ENCODE assay signal across 1 cellular context in the genomic region with DNA sequence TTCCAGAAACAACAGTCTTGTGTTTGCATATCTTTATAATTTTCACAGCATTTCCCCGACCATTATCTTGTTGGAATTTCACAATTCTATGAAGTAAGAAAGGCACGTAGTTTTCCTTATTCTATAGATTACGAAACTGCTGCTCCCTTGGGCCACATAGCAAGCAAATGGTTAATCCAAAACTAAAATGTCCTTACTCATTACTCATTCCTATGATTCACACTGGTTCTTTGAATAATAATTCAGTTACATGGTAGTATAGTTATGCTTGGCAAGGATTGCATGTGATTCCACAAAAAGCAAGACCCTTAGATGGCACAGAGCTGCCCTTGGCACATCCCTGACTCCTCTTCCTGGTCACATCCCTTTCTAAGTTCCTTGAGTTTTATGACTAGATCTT.
TF ChIP-seq lines count a peak whose summit lies in the region.

No MANE protein-coding gene starts in this region.

TF ChIP-seq in SK-N-SH, 30 proteins besides CTCF, POLR2A, EP300 and RAD21 (continued from another document):
- TF ChIP-seq, protein P1, sequence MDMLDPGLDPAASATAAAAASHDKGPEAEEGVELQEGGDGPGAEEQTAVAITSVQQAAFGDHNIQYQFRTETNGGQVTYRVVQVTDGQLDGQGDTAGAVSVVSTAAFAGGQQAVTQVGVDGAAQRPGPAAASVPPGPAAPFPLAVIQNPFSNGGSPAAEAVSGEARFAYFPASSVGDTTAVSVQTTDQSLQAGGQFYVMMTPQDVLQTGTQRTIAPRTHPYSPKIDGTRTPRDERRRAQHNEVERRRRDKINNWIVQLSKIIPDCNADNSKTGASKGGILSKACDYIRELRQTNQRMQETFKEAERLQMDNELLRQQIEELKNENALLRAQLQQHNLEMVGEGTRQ (IDR thresholded peaks at IDR 0.05; ENCODE audit: borderline replicate concordance, low read depth, low read length): no peak
- TF ChIP-seq CHD2 (IDR thresholded peaks at IDR 0.05; ENCODE audit: low read length, partially characterized antibody) (no peak), MEF2A (IDR thresholded peaks at IDR 0.05; ENCODE audit: borderline replicate concordance, low read depth) (no peak), NRF1 (IDR thresholded peaks at IDR 0.05; ENCODE audit: low read depth, low read length) (no peak), RXRA (IDR thresholded peaks at IDR 0.05; ENCODE audit: borderline replicate concordance, low read depth) (0 out of 2 replicates have a peak, but pooled peaks have one; percentile 22), JUND (IDR thresholded peaks at IDR 0.05) (peak; percentile 57), FOSL2 (IDR thresholded peaks at IDR 0.05; ENCODE audit: borderline replicate concordance, low read depth) (peak; percentile 77), MXI1 (IDR thresholded peaks at IDR 0.05; ENCODE audit: low read depth, low read length) (no peak), GABPA (IDR thresholded peaks at IDR 0.05; ENCODE audit: low read depth) (no peak), ELF1 (IDR thresholded peaks at IDR 0.05) (peak; percentile 11; the same call in 1 of the 2 replicates), NFIC (IDR thresholded peaks at IDR 0.05; ENCODE audit: borderline replicate concordance) (peak; percentile 50; the same call in 1 of the 2 replicates), GATA2 (CRISPR knock-in tag; IDR thresholded peaks at IDR 0.05) (no peak), FOXM1 (IDR thresholded peaks at IDR 0.05; ENCODE audit: low read depth) (no peak), SMC3 (IDR thresholded peaks at IDR 0.05; ENCODE audit: low read depth, low read length) (no peak)
- TF ChIP-seq, protein P2, sequence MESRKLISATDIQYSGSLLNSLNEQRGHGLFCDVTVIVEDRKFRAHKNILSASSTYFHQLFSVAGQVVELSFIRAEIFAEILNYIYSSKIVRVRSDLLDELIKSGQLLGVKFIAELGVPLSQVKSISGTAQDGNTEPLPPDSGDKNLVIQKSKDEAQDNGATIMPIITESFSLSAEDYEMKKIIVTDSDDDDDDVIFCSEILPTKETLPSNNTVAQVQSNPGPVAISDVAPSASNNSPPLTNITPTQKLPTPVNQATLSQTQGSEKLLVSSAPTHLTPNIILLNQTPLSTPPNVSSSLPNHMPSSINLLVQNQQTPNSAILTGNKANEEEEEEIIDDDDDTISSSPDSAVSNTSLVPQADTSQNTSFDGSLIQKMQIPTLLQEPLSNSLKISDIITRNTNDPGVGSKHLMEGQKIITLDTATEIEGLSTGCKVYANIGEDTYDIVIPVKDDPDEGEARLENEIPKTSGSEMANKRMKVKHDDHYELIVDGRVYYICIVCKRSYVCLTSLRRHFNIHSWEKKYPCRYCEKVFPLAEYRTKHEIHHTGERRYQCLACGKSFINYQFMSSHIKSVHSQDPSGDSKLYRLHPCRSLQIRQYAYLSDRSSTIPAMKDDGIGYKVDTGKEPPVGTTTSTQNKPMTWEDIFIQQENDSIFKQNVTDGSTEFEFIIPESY (IDR thresholded peaks at IDR 0.05; ENCODE audit: borderline replicate concordance, low read depth): no peak
- TF ChIP-seq, protein P3, sequence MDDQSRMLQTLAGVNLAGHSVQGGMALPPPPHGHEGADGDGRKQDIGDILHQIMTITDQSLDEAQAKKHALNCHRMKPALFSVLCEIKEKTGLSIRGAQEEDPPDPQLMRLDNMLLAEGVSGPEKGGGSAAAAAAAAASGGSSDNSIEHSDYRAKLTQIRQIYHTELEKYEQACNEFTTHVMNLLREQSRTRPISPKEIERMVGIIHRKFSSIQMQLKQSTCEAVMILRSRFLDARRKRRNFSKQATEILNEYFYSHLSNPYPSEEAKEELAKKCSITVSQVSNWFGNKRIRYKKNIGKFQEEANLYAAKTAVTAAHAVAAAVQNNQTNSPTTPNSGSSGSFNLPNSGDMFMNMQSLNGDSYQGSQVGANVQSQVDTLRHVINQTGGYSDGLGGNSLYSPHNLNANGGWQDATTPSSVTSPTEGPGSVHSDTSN (IDR thresholded peaks at IDR 0.05): peak; percentile 59
